Comparison of ENCODE assay signal across 8 cellular contexts in the genomic region with DNA sequence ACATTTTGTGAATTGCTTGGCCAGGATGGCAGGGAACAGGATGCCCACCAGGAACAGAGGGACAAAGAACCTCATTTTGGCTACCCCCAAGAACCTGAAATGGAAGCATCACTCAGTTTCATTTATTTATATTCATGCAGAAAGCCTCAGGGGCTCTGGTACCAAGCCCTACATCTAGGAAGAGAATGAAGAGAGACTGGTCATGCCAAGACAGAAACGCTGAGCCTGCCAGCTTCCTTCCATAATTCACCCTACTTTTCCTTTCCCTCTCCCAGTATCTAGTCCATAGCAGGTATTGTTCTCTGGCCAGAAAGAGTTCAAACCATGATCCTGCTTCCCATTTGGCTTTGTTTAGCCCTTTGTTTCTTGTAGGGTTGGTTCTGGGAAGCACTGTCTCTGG. TPM values are rescaled to one million over a fixed set of nuclear protein-coding genes. Genes with fewer than 3 reads are reported as not detected.
"Had no signal": no experiment of that assay in that cellular context is flagged by ENCODE, and none has a peak within 500 bp of the region (broad histone marks: within the 10 kb centered on the region; RNA-seq: fewer than 3 reads in every experiment).

A gene (minus strand): TSS at position 101 of the 400 bp plus-strand sequence. CDS start 26 bp downstream, at position 75.

- H3K4me1 Mint-ChIP-seq: IgD-negative memory B cell had no signal

- H3K27ac ChIP-seq: HL-60 had no signal

- H3K4me3 ChIP-seq: K562 had no signal

- H3K27ac Mint-ChIP-seq: IgD-negative memory B cell had no signal

- ATAC-seq: HepG2, K562 had no signal

- DNase-seq: IMR-90, KBM-7 had no signal

- H3K9me3 Mint-ChIP-seq: IgD-negative memory B cell had no signal

RNA-seq across cellular contexts. Expression of the gene that starts here (rescaled TPM):
- total RNA-seq: HepG2, HT-29, HT1080, IMR-90, K562 had no signal
- polyA plus RNA-seq: HepG2, IgD-negative memory B cell, IMR-90 had no signal
